ENCODE assay signal across 10 cellular contexts in the genomic region with DNA sequence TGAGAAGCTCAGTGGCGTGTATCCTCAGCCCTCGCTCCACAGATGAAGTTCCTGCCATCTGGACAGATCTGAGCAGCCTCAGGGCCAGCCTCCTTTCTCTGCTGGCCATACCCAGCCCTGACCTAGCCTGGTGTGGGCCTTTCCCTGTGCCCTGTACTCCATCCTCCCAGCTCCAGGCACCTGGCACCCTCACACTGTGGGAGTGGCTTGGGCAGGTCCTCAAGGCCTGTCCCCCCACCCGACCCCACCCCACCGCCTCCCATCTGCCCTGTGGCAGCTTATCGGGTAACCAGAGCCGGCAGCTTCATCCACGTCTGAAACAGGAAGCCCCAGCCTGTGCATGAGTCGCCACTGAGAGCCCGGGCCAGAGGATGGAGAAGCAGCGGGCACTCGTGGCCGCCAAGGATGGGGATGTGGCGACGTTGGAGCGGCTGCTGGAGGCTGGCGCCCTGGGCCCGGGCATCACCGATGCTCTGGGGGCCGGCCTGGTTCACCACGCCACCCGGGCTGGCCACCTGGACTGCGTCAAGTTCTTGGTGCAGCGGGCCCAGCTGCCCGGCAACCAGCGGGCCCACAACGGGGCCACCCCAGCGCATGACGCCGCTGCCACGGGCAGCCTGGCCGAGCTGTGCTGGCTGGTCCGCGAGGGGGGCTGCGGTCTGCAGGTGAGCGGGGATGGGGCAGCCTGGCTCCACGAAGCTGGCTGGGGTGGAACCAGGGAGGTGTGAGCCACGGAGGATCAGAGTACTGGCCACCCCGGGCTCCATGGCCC. TPM values are rescaled to one million over a fixed set of nuclear protein-coding genes. Genes with fewer than 3 reads are reported as not detected.
DNase-seq lines count a peak whose midpoint lies in the region; ATAC-seq, FAIRE-seq and TF ChIP-seq lines count a peak whose summit lies in the region.
"Had no signal": no experiment of that assay in that cellular context is flagged by ENCODE, and none has a peak within 500 bp of the region (broad histone marks: within the 10 kb centered on the region; RNA-seq: fewer than 3 reads in every experiment).

TSS of gene ESPNL (plus strand) at position 292 of the 772 bp plus-strand sequence. CDS start at position 372, 80 bp downstream.

- peaks cover 0 to 2% of the 10 kb centered on the region in 2 donors for H3K36me3 ChIP-seq in kidney (ENCODE audit: control insufficient read depth in 1 of 2, insufficient read depth in 2 of 2, low read length in 2 of 2)

- H3K27ac ChIP-seq in 22Rv1 (peak within 1 kb of the TSS; percentile 55; the same call in 1 of the 2 replicates), kidney (ENCODE audit: low read depth in 2 of 2, low read length in 2 of 2) (no peak within 1 kb of the TSS)

- no peaks in the 10 kb centered on the region for H3K4me1 ChIP-seq in kidney (ENCODE audit: control insufficient read depth in 1 of 2, insufficient read depth in 1 of 2, low read depth in 1 of 2, low read length in 2 of 2)

- no peak within 1 kb of the TSS for H3K9ac ChIP-seq in kidney (ENCODE audit: low read length in 2 of 2)

- H3K4me3 ChIP-seq in kidney (ENCODE audit: low read length in 2 of 2) = no peak within 1 kb of the TSS

- TF ChIP-seq POLR2A in GM12892 (IDR thresholded peaks at IDR 0.05; ENCODE audit: low read depth, low read length) = no peak

- DNase-seq in GM12892 (ENCODE audit: insufficient read length) (peak; percentile 11), SK-N-DZ (ENCODE audit: low spot score) (peak; percentile 70), kidney (peak; percentile 64), mucosa of gallbladder (ENCODE audit: low spot score) (no peak), dermis blood vessel endothelial cell (no peak), T1000 (lab: John Stamatoyannopoulos, UW) (no peak)
- DNase-seq: CD4-positive, CD25-positive, alpha-beta regulatory T cell; NCI-H2029 treated with DMSO at 0.1 percent for 48 hours had no signal

- TF ChIP-seq CTCF in 22Rv1 (IDR thresholded peaks at IDR 0.05) = no peak
- no peak for TF ChIP-seq CTCF in kidney (IDR thresholded peaks at IDR 0.05; ENCODE audit: borderline replicate concordance, extremely low read depth, insufficient read depth)

- FAIRE-seq in GM12892 (lab: Jason Lieb, UNC) (no peak), kidney (lab: Jason Lieb, UNC) (no peak)

- no peak for ATAC-seq in HG02973 (IDR thresholded peaks at IDR 0.05; ENCODE audit: unreplicated experiment)

- intact Hi-C loops in kidney (cut with DNase I) = no loop called here

- no peaks in the 10 kb centered on the region for H3K9me3 ChIP-seq in kidney (ENCODE audit: control insufficient read depth in 1 of 2, low read length in 2 of 2)

RNA-seq across cellular contexts. Expression of gene ESPNL, which starts in this region (rescaled TPM):
- 0.61 TPM for polyA plus RNA-seq in GM12892 (2012; ENCODE audit: missing spikeins)
- 10.9 and 11.8 TPM in 2 replicates for polyA plus RNA-seq in SK-N-DZ (2014; cell fraction: cytosol; rRNA removed)
- polyA plus RNA-seq in SK-N-DZ (2014; cell fraction: nucleus; rRNA removed) = 29.8 and 39.1 TPM in 2 replicates
- total RNA-seq in kidney (2.7 TPM), mucosa of gallbladder (0.49 TPM), dermis blood vessel endothelial cell (not detected in 2 replicates)
- polyA plus RNA-seq in kidney (ENCODE audit: insufficient read depth, low read depth, low replicate concordance) = 0.28 TPM
- total RNA-seq: CD4-positive, CD25-positive, alpha-beta regulatory T cell had no signal
- polyA plus RNA-seq: CD4-positive, CD25-positive, alpha-beta regulatory T cell had no signal

Comparison
In these comparisons a context has a peak if more than half of its experiments do, and no peak if none do; other contexts are left out.
1. DNase-seq: peak in GM12892 (single experiment), SK-N-DZ (single experiment) and kidney (single experiment); none in mucosa of gallbladder (single experiment), dermis blood vessel endothelial cell (single experiment) and T1000 (single experiment).